In genomic region chr3:39317571-39318169, GRCh38 we compare ENCODE assay signal across 1 cellular context.
TF ChIP-seq lines count a peak whose summit lies in the region.

No MANE protein-coding gene starts in this region.

TF ChIP-seq in HepG2, 621 proteins besides CTCF, POLR2A, EP300 and RAD21 (continued from another document and continues in another):
- TF ChIP-seq MTF2 (CRISPR knock-in tag; IDR thresholded peaks at IDR 0.05; ENCODE audit: borderline replicate concordance) (no peak), ZNF674 (CRISPR knock-in tag; IDR thresholded peaks at IDR 0.05; ENCODE audit: low read depth) (no peak), HIVEP1 (CRISPR knock-in tag; IDR thresholded peaks at IDR 0.05) (no peak), ESRRA (CRISPR knock-in tag; IDR thresholded peaks at IDR 0.05; ENCODE audit: low read depth) (peak; percentile 93), ZKSCAN1 (IDR thresholded peaks at IDR 0.05; ENCODE audit: low read length) (peak; percentile 20; the same call in 1 of the 2 replicates), ZBTB46 (CRISPR knock-in tag; IDR thresholded peaks at IDR 0.05; ENCODE audit: borderline replicate concordance) (no peak), FLYWCH1 (CRISPR knock-in tag; IDR thresholded peaks at IDR 0.05) (no peak), RXRA (CRISPR knock-in tag; IDR thresholded peaks at IDR 0.05) (peak; percentile 85; the same call in 1 of the 2 replicates), CAMTA2 (CRISPR knock-in tag; IDR thresholded peaks at IDR 0.05; ENCODE audit: borderline replicate concordance) (no peak), HDAC6 (IDR thresholded peaks at IDR 0.05; ENCODE audit: low read depth, low read length) (no peak), HMG20B (CRISPR knock-in tag; conservative IDR thresholded peaks at IDR 0.05) (peak; percentile 55; the same call in 1 of the 2 replicates), ZNF749 (CRISPR knock-in tag; IDR thresholded peaks at IDR 0.05; ENCODE audit: borderline replicate concordance) (no peak), ZNF362 (CRISPR knock-in tag; IDR thresholded peaks at IDR 0.05; ENCODE audit: borderline replicate concordance) (no peak), U2AF1 (optimal IDR thresholded peaks at IDR 0.05; ENCODE audit: low read depth, low read length) (no peak), E2F5 (CRISPR knock-in tag; conservative IDR thresholded peaks at IDR 0.05) (no peak), ZNF549 (CRISPR knock-in tag; IDR thresholded peaks at IDR 0.05) (no peak), NAIF1 (CRISPR knock-in tag; IDR thresholded peaks at IDR 0.05; ENCODE audit: borderline replicate concordance) (no peak), RFX3 (CRISPR knock-in tag; IDR thresholded peaks at IDR 0.05) (0 out of 2 replicates have a peak, but pooled peaks have one; percentile 8), ZNF556 (CRISPR knock-in tag; IDR thresholded peaks at IDR 0.05; ENCODE audit: borderline replicate concordance) (peak; percentile 81; the same call in 1 of the 2 replicates), HINFP (CRISPR knock-in tag; IDR thresholded peaks at IDR 0.05; ENCODE audit: low read depth) (no peak), ZNF777 (CRISPR knock-in tag; IDR thresholded peaks at IDR 0.05) (no peak), ZNF761 (CRISPR knock-in tag; conservative IDR thresholded peaks at IDR 0.05) (no peak), ZNF263 (CRISPR knock-in tag; IDR thresholded peaks at IDR 0.05) (no peak)
- TF ChIP-seq, protein P1, sequence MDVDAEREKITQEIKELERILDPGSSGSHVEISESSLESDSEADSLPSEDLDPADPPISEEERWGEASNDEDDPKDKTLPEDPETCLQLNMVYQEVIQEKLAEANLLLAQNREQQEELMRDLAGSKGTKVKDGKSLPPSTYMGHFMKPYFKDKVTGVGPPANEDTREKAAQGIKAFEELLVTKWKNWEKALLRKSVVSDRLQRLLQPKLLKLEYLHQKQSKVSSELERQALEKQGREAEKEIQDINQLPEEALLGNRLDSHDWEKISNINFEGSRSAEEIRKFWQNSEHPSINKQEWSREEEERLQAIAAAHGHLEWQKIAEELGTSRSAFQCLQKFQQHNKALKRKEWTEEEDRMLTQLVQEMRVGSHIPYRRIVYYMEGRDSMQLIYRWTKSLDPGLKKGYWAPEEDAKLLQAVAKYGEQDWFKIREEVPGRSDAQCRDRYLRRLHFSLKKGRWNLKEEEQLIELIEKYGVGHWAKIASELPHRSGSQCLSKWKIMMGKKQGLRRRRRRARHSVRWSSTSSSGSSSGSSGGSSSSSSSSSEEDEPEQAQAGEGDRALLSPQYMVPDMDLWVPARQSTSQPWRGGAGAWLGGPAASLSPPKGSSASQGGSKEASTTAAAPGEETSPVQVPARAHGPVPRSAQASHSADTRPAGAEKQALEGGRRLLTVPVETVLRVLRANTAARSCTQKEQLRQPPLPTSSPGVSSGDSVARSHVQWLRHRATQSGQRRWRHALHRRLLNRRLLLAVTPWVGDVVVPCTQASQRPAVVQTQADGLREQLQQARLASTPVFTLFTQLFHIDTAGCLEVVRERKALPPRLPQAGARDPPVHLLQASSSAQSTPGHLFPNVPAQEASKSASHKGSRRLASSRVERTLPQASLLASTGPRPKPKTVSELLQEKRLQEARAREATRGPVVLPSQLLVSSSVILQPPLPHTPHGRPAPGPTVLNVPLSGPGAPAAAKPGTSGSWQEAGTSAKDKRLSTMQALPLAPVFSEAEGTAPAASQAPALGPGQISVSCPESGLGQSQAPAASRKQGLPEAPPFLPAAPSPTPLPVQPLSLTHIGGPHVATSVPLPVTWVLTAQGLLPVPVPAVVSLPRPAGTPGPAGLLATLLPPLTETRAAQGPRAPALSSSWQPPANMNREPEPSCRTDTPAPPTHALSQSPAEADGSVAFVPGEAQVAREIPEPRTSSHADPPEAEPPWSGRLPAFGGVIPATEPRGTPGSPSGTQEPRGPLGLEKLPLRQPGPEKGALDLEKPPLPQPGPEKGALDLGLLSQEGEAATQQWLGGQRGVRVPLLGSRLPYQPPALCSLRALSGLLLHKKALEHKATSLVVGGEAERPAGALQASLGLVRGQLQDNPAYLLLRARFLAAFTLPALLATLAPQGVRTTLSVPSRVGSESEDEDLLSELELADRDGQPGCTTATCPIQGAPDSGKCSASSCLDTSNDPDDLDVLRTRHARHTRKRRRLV (CRISPR knock-in tag; IDR thresholded peaks at IDR 0.05), result no peak
- TF ChIP-seq, protein P2, sequence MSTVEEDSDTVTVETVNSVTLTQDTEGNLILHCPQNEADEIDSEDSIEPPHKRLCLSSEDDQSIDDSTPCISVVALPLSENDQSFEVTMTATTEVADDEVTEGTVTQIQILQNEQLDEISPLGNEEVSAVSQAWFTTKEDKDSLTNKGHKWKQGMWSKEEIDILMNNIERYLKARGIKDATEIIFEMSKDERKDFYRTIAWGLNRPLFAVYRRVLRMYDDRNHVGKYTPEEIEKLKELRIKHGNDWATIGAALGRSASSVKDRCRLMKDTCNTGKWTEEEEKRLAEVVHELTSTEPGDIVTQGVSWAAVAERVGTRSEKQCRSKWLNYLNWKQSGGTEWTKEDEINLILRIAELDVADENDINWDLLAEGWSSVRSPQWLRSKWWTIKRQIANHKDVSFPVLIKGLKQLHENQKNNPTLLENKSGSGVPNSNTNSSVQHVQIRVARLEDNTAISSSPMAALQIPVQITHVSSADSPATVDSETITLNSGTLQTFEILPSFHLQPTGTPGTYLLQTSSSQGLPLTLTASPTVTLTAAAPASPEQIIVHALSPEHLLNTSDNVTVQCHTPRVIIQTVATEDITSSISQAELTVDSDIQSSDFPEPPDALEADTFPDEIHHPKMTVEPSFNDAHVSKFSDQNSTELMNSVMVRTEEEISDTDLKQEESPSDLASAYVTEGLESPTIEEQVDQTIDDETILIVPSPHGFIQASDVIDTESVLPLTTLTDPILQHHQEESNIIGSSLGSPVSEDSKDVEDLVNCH (CRISPR knock-in tag; IDR thresholded peaks at IDR 0.05), result no peak
- TF ChIP-seq, protein P3, sequence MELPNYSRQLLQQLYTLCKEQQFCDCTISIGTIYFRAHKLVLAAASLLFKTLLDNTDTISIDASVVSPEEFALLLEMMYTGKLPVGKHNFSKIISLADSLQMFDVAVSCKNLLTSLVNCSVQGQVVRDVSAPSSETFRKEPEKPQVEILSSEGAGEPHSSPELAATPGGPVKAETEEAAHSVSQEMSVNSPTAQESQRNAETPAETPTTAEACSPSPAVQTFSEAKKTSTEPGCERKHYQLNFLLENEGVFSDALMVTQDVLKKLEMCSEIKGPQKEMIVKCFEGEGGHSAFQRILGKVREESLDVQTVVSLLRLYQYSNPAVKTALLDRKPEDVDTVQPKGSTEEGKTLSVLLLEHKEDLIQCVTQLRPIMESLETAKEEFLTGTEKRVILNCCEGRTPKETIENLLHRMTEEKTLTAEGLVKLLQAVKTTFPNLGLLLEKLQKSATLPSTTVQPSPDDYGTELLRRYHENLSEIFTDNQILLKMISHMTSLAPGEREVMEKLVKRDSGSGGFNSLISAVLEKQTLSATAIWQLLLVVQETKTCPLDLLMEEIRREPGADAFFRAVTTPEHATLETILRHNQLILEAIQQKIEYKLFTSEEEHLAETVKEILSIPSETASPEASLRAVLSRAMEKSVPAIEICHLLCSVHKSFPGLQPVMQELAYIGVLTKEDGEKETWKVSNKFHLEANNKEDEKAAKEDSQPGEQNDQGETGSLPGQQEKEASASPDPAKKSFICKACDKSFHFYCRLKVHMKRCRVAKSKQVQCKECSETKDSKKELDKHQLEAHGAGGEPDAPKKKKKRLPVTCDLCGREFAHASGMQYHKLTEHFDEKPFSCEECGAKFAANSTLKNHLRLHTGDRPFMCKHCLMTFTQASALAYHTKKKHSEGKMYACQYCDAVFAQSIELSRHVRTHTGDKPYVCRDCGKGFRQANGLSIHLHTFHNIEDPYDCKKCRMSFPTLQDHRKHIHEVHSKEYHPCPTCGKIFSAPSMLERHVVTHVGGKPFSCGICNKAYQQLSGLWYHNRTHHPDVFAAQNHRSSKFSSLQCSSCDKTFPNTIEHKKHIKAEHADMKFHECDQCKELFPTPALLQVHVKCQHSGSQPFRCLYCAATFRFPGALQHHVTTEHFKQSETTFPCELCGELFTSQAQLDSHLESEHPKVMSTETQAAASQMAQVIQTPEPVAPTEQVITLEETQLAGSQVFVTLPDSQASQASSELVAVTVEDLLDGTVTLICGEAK (IDR thresholded peaks at IDR 0.05), result no peak
- TF ChIP-seq, protein P3 (CRISPR knock-in tag; IDR thresholded peaks at IDR 0.05), result no peak; the same call in 1 of the 2 replicates
- TF ChIP-seq, protein P4, sequence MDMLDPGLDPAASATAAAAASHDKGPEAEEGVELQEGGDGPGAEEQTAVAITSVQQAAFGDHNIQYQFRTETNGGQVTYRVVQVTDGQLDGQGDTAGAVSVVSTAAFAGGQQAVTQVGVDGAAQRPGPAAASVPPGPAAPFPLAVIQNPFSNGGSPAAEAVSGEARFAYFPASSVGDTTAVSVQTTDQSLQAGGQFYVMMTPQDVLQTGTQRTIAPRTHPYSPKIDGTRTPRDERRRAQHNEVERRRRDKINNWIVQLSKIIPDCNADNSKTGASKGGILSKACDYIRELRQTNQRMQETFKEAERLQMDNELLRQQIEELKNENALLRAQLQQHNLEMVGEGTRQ (IDR thresholded peaks at IDR 0.05; ENCODE audit: low read depth, low read length), result no peak
- TF ChIP-seq, protein P4 (CRISPR knock-in tag; IDR thresholded peaks at IDR 0.05; ENCODE audit: borderline replicate concordance), result no peak
- TF ChIP-seq, protein P5, sequence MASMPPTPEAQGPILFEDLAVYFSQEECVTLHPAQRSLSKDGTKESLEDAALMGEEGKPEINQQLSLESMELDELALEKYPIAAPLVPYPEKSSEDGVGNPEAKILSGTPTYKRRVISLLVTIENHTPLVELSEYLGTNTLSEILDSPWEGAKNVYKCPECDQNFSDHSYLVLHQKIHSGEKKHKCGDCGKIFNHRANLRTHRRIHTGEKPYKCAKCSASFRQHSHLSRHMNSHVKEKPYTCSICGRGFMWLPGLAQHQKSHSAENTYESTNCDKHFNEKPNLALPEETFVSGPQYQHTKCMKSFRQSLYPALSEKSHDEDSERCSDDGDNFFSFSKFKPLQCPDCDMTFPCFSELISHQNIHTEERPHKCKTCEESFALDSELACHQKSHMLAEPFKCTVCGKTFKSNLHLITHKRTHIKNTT (CRISPR knock-in tag; IDR thresholded peaks at IDR 0.05), result no peak
